ENCODE assay signal across 1 cellular context in the genomic region with DNA sequence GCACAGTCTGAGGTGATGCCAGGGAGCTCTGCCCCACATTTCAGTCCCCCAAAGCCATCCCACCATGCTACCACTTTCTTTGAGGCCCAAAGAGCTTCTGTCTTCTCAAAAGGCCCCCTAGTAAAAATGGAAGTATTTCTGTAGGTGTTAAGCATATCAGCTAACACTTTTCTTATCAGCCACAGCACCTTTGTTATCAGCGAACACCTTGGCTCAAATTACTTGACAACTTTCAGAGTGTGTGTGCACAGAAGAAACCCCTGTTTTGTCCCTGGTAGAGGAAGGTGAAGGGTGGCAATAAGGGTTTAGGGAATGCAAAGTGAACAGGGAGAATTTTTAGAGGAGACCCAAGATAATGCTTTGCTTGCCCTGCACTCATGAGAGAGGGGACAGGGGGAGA.
TF ChIP-seq lines count a peak whose summit lies in the region.

No MANE protein-coding gene starts in this region.

TF ChIP-seq in GM23338, 12 proteins besides CTCF, POLR2A, EP300 and RAD21 (continued from another document):
- TF ChIP-seq ZNF114 (CRISPR knock-in tag; IDR thresholded peaks at IDR 0.05): no peak
- TF ChIP-seq POLR2AphosphoS5 (IDR thresholded peaks at IDR 0.05; ENCODE audit: low read depth): no peak
